In the genomic region with DNA sequence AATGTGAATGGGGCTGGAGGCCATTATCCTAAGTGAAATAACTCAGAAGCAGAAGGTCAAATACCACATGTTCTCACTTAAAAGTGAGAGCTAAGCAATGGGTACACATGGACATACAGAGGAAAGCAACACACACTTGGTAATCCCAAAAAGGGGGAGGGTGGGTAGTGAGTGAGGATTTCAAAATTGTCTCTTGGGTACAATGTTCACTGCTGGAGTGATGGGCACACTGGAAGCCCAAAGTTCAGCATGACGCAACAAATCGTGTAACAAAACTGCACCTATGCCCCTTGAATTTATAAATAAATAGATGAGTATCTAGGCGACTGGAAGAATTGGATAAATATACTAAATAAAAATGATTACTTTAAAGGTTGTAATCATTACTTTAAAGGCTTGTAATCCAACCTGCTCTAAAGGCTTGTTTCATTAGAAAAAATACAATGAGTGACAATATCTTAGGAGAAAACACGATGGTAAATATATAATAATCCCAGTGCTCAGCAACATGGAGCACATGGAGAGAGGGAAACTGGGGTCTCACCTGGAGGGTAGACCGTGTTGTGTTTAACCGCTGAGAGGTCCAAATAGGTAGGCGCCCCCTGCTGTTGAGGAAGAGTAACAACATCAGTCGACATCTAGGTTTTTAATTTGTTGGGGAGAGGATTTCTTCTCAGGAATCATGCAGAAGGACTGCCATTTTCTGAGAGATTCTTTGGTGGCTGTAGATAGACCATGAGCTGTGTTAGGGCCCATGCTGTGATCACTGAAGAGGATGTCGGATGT, we compare ENCODE assay signal across 13 cellular contexts.
DNase-seq lines count a peak whose midpoint lies in the region; ATAC-seq, FAIRE-seq and TF ChIP-seq lines count a peak whose summit lies in the region.
"Had no signal": no experiment of that assay in that cellular context is flagged by ENCODE, and none has a peak within 500 bp of the region (broad histone marks: within the 10 kb centered on the region; RNA-seq: fewer than 3 reads in every experiment).

No MANE protein-coding gene starts in this region.

- H3K9ac ChIP-seq in NT2/D1 (ENCODE audit: insufficient read length, low read depth) = no peak overlapping the region

- TF ChIP-seq CTCF in MCF 10A (IDR thresholded peaks at IDR 0.05; ENCODE audit: unreplicated experiment) = peak; percentile 29
- no peak for TF ChIP-seq CTCF in breast epithelium (IDR thresholded peaks at IDR 0.05)
- peak; percentile 34 for TF ChIP-seq CTCF in epithelial cell of esophagus (IDR thresholded peaks at IDR 0.05; ENCODE audit: insufficient read depth, low read depth, low read length, missing control alignments)
- peak; percentile 24 for TF ChIP-seq CTCF in upper lobe of right lung (IDR thresholded peaks at IDR 0.05)

- H3K4me3 Mint-ChIP-seq in MCF 10A (ENCODE audit: unreplicated experiment) = no peak overlapping the region

- no peak for TF ChIP-seq POLR2A in breast epithelium (IDR thresholded peaks at IDR 0.05)

- H3K4me3 ChIP-seq in breast epithelium = no peak overlapping the region
- H3K4me3 ChIP-seq in NT2/D1 (ENCODE audit: insufficient read length, low read depth) = no peak overlapping the region
- H3K4me3 ChIP-seq in epithelial cell of esophagus (ENCODE audit: low read length) = no peak overlapping the region
- H3K4me3 ChIP-seq in upper lobe of right lung = no peak overlapping the region
- no peak overlapping the region for H3K4me3 ChIP-seq in small intestine (ENCODE audit: low read depth in 1 of 2, low read length in 2 of 2)

- ATAC-seq in upper lobe of right lung (no peak), HG02798 (IDR thresholded peaks at IDR 0.05; ENCODE audit: poor library complexity, unreplicated experiment) (no peak)

- WGBS in small intestine, 3 donors = 64 to 69% (median 65%) methylated on average over 9 of the region's 9 CpGs

- H3K4me1 ChIP-seq in breast epithelium = no peaks in the 10 kb centered on the region
- H3K4me1 ChIP-seq in NT2/D1 (ENCODE audit: insufficient read depth, insufficient read length) = no peaks in the 10 kb centered on the region
- H3K4me1 ChIP-seq in upper lobe of right lung = no peaks in the 10 kb centered on the region
- no peaks in the 10 kb centered on the region for H3K4me1 ChIP-seq in small intestine (ENCODE audit: control insufficient read depth in 2 of 2, insufficient read depth in 1 of 2, low read depth in 1 of 2, low read length in 1 of 2)

- CTCF ChIA-PET in MCF 10A (lab: Yijun Ruan, JAX) = interaction anchor here (0.6 to 1.1 kb wide), 3 partner anchors 13 to 22 kb away, joined by 3 read pairs; no protein-coding TSS in a partner anchor

- POLR2A ChIA-PET in MCF 10A (lab: Yijun Ruan, JAX) = interaction anchor here (0.6 kb wide), 1 partner anchor 101 kb away, joined by 3 read pairs; no protein-coding TSS in a partner anchor

- no peaks in the 10 kb centered on the region for H3K4me1 Mint-ChIP-seq in MCF 10A (ENCODE audit: insufficient read depth, unreplicated experiment)
- H3K4me1 Mint-ChIP-seq: CD4-positive, CD25-positive, alpha-beta regulatory T cell had no signal

- DNase-seq in MCF 10A (ENCODE audit: unreplicated experiment) = peak; percentile 18
- DNase-seq in breast epithelium (ENCODE audit: low spot score in 2 of 2) = no peak
- DNase-seq in NT2/D1 (ENCODE audit: low read depth, low spot score) = peak; percentile 22
- no peak for DNase-seq in epithelial cell of esophagus (ENCODE audit: low read depth)
- no peak for DNase-seq in upper lobe of right lung
- DNase-seq in small intestine = no peak
- DNase-seq in activated gamma-delta T cell treated with Interleukin-2 at 50 U/mL for 16 hours = no peak
- DNase-seq: activated naive CD4-positive, alpha-beta T cell treated with Interleukin-2 at 50 U/mL for 16 hours; CD4-positive, CD25-positive, alpha-beta regulatory T cell; NCI-H1694 treated with DMSO at 0.1 percent for 48 hours; stimulated activated naive CD4-positive, alpha-beta T cell treated with Interleukin-2 at 50 U/mL for 16 hours; T-helper 9 cell had no signal

- H3K9me3 ChIP-seq in breast epithelium (no peaks in the 10 kb centered on the region), NT2/D1 (ENCODE audit: insufficient read depth, low read length) (no peaks in the 10 kb centered on the region), upper lobe of right lung (no peaks in the 10 kb centered on the region), small intestine (ENCODE audit: control insufficient read depth, low read depth) (no peaks in the 10 kb centered on the region)

- no TSS peak for BruUV-seq in MCF 10A (replicated peaks; lab: Mats Ljungman, UMichigan)

- H3K27ac ChIP-seq in breast epithelium (no peak overlapping the region), upper lobe of right lung (no peak overlapping the region), small intestine (ENCODE audit: low read depth in 1 of 2, low read length in 1 of 2) (no peak overlapping the region)

- H3K36me3 Mint-ChIP-seq in MCF 10A (ENCODE audit: insufficient read depth, unreplicated experiment) = no peaks in the 10 kb centered on the region
- H3K36me3 Mint-ChIP-seq: CD4-positive, CD25-positive, alpha-beta regulatory T cell had no signal

- H3K36me3 ChIP-seq in breast epithelium (no peaks in the 10 kb centered on the region), NT2/D1 (ENCODE audit: insufficient read depth, insufficient read length, low read length) (no peaks in the 10 kb centered on the region), upper lobe of right lung (no peaks in the 10 kb centered on the region), small intestine (ENCODE audit: control insufficient read depth in 2 of 2, insufficient read depth in 2 of 2, low read length in 2 of 2) (no peaks in the 10 kb centered on the region)

- no peaks in the 10 kb centered on the region for H3K27me3 Mint-ChIP-seq in MCF 10A (ENCODE audit: insufficient read depth, unreplicated experiment)
- H3K27me3 Mint-ChIP-seq: CD4-positive, CD25-positive, alpha-beta regulatory T cell had no signal

- FAIRE-seq in small intestine (lab: Jason Lieb, UNC) = no peak

- H3K27ac Mint-ChIP-seq in MCF 10A (ENCODE audit: low read depth, unreplicated experiment) = no peak overlapping the region
- H3K27ac Mint-ChIP-seq: CD4-positive, CD25-positive, alpha-beta regulatory T cell had no signal

- H3K9me3 Mint-ChIP-seq in MCF 10A (ENCODE audit: unreplicated experiment) = no peaks in the 10 kb centered on the region

- intact Hi-C loops in MCF 10A (cut with micrococcal nuclease) (no loop called here), breast epithelium (cut with DNase I; ENCODE audit: low total_unique reads) (no loop called here), upper lobe of right lung (cut with DNase I) (no loop called here)

- H3K27me3 ChIP-seq in breast epithelium = no peaks in the 10 kb centered on the region
- H3K27me3 ChIP-seq in NT2/D1 (ENCODE audit: insufficient read depth, insufficient read length) = no peaks in the 10 kb centered on the region
- no peaks in the 10 kb centered on the region for H3K27me3 ChIP-seq in upper lobe of right lung
- H3K27me3 ChIP-seq in small intestine (ENCODE audit: control insufficient read depth in 2 of 2, insufficient read depth in 2 of 2, low read length in 2 of 2) = no peaks in the 10 kb centered on the region

Comparison
In these comparisons a context has a peak if more than half of its experiments do, and no peak if none do; other contexts are left out.
1. DNase-seq: peak in MCF 10A (single experiment) and NT2/D1 (single experiment); none in breast epithelium (0 of 2), epithelial cell of esophagus (single experiment), upper lobe of right lung (single experiment), small intestine (single experiment) and activated gamma-delta T cell treated with Interleukin-2 at 50 U/mL for 16 hours (single experiment).
2. CTCF ChIP-seq: peak in MCF 10A (single experiment), epithelial cell of esophagus (single experiment) and upper lobe of right lung (single experiment); none in breast epithelium (0 of 3).